In the genomic region with DNA sequence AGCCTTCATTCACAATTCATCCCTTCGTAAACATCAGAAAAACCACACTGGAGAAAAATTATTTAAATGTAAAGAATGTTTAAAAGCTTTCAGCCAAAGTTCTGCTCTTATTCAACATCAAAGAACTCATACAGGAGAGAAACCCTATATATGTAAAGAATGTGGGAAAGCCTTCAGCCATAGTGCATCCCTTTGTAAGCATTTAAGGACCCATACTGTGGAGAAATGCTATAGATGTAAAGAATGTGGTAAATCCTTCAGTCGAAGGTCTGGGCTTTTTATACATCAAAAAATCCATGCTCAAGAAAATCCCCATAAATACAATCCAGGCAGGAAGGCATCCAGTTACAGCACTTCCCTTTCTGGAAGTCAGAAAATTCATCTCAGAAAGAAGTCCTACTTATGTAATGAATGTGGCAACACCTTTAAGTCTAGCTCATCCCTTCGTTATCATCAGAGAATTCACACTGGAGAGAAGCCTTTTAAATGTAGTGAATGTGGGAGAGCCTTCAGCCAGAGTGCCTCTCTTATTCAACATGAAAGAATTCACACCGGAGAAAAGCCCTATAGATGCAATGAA, we compare ENCODE assay signal across 9 cellular contexts. TPM values are rescaled to one million over a fixed set of nuclear protein-coding genes. Genes with fewer than 3 reads are reported as not detected.
DNase-seq lines count a peak whose midpoint lies in the region; ATAC-seq, FAIRE-seq and TF ChIP-seq lines count a peak whose summit lies in the region.
"Not testable (repeated sequence)": the region's sequence is repeated elsewhere in the genome, so short reads cannot be mapped to it uniquely, and the experiment has no call there.
"Had no signal": no experiment of that assay in that cellular context is flagged by ENCODE, and none has a peak within 500 bp of the region (broad histone marks: within the 10 kb centered on the region; RNA-seq: fewer than 3 reads in every experiment).

No MANE protein-coding gene starts in this region.

- in situ Hi-C loops in astrocyte of the spinal cord (cut with HindIII; ENCODE audit: low sequenced_read_pairs): not testable (repeated sequence)

- H3K4me1 Mint-ChIP-seq in Caco-2 (ENCODE audit: low read depth, unreplicated experiment): not testable (repeated sequence)

- H3K9me3 ChIP-seq in Caco-2 (peaks cover 67% of the 10 kb centered on the region), HCT116 (ENCODE audit: control insufficient read depth in 1 of 2, insufficient read depth in 1 of 2, low read depth in 1 of 2, low read length in 2 of 2) (peaks cover 29 to 61% of the 10 kb centered on the region in 2 experiments), PC-3 (ENCODE audit: low read length) (peaks cover 57% of the 10 kb centered on the region), endothelial cell of umbilical vein (replicated peaks; ENCODE audit: control insufficient read depth, insufficient read depth, low read length) (peaks cover 22% of the 10 kb centered on the region), liver (ENCODE audit: control insufficient read depth in 4 of 4, low read length in 3 of 4) (peaks cover 41 to 82% (median 61%) of the 10 kb centered on the region in 4 donors)

- dilution Hi-C loops in endothelial cell of umbilical vein (cut with MboI; ENCODE audit: extremely low pct_ligation_motif_present, low sequenced_read_pairs): not testable (repeated sequence)

- TF ChIP-seq POLR2A in HCT116 (IDR thresholded peaks at IDR 0.05; ENCODE audit: borderline replicate concordance, extremely low read depth, insufficient read depth, insufficient read length); endothelial cell of umbilical vein (IDR thresholded peaks at IDR 0.05; ENCODE audit: low read depth, low read length): not testable (repeated sequence)

- H3K9me3 Mint-ChIP-seq in Caco-2 (ENCODE audit: unreplicated experiment): peaks cover 37% of the 10 kb centered on the region

- not testable (repeated sequence) for H3K27ac ChIP-seq in HCT116 (ENCODE audit: low read depth, low read length); PC-3 (ENCODE audit: low read length); endothelial cell of umbilical vein (ENCODE audit: insufficient read depth, low read depth, low read length); liver (ENCODE audit: low read depth in 1 of 2, low read length in 2 of 2)

- not testable (repeated sequence) for H3K4me1 ChIP-seq in Caco-2; HCT116 (ENCODE audit: control insufficient read depth in 1 of 2, insufficient read depth in 2 of 2, low read length in 2 of 2); PC-3 (ENCODE audit: insufficient read depth, low read length); endothelial cell of umbilical vein (ENCODE audit: control insufficient read depth, extremely low read depth, insufficient read depth, low read length); liver (ENCODE audit: control insufficient read depth in 4 of 4, insufficient read depth in 4 of 4, low read length in 3 of 4)

- not testable (repeated sequence) for H3K27me3 Mint-ChIP-seq in Caco-2 (ENCODE audit: insufficient read depth, unreplicated experiment)

- TF ChIP-seq RAD21 in HCT116 (IDR thresholded peaks at IDR 0.05; ENCODE audit: low read depth); liver (IDR thresholded peaks at IDR 0.05): not testable (repeated sequence)

- FAIRE-seq in bronchial epithelial cell (lab: Jason Lieb, UNC): peak; percentile 86
- not testable (repeated sequence) for FAIRE-seq in endothelial cell of umbilical vein (lab: Jason Lieb, UNC)

- not testable (repeated sequence) for H3K9me1 ChIP-seq in endothelial cell of umbilical vein (replicated peaks; ENCODE audit: control insufficient read depth, extremely low read depth, insufficient read depth, low read length)

- CTCF ChIA-PET in Caco-2 (lab: Charles Lee); HCT116 (lab: Charles Lee); PC-3 (lab: Charles Lee); endothelial cell of umbilical vein (lab: Charles Lee): not testable (repeated sequence)

- RAD21 ChIA-PET in HCT116 (lab: Charles Lee; ENCODE audit: low non-redundant PET in 1 of 2, low total read pairs in 2 of 2, uncharacterized antibody in 2 of 2, unreplicated experiment in 2 of 2): not testable (repeated sequence)

- DNase-seq in Caco-2; HCT116 (ENCODE audit: low read depth, low spot score); PC-3; bronchial epithelial cell (ENCODE audit: low read depth); endothelial cell of umbilical vein (ENCODE audit: low read depth, low spot score): not testable (repeated sequence)
- DNase-seq in astrocyte of the spinal cord (ENCODE audit: low read depth, low spot score): peak; percentile 6

- intact Hi-C loops in Caco-2 (cut with micrococcal nuclease; ENCODE audit: unreplicated experiment); HCT116 (cut with micrococcal nuclease); PC-3 (cut with micrococcal nuclease); endothelial cell of umbilical vein (cut with micrococcal nuclease): not testable (repeated sequence)

- H3K9ac ChIP-seq in HCT116 (ENCODE audit: low read length); PC-3 (ENCODE audit: low read length); endothelial cell of umbilical vein (replicated peaks; ENCODE audit: extremely low read depth, insufficient read depth, low read length); liver (ENCODE audit: low read depth in 1 of 2, low read length in 2 of 2): not testable (repeated sequence)

- H3K36me3 Mint-ChIP-seq in Caco-2 (ENCODE audit: insufficient read depth, unreplicated experiment): peaks cover 78% of the 10 kb centered on the region

- H3K27me3 ChIP-seq in Caco-2 (replicated peaks; ENCODE audit: control insufficient read depth, insufficient read depth, low read length); HCT116 (ENCODE audit: insufficient read depth, low read length); PC-3 (ENCODE audit: low read length); bronchial epithelial cell (ENCODE audit: control insufficient read depth, insufficient read depth, low read length); endothelial cell of umbilical vein (ENCODE audit: control insufficient read depth in 2 of 2, insufficient read depth in 2 of 2, low read length in 2 of 2); liver (ENCODE audit: control insufficient read depth in 4 of 4, insufficient read depth in 4 of 4, low read length in 3 of 4): not testable (repeated sequence)

- not testable (repeated sequence) for H3K4me2 ChIP-seq in HCT116 (ENCODE audit: low read length); PC-3 (ENCODE audit: low read length); endothelial cell of umbilical vein (ENCODE audit: insufficient read depth, low read length)

- TSS peak; percentile 37 for BruUV-seq in Caco-2 (replicated peaks; lab: Mats Ljungman, UMichigan)
- BruUV-seq in HCT116 (replicated peaks; lab: Mats Ljungman, UMichigan): TSS peak; percentile 35
- TSS peak; percentile 25 for BruUV-seq in PC-3 (replicated peaks; lab: Mats Ljungman, UMichigan)
- TSS peak; percentile 10 for BruUV-seq in endothelial cell of umbilical vein (replicated peaks; lab: Mats Ljungman, UMichigan)

- not testable (repeated sequence) for H3K4me3 ChIP-seq in Caco-2 (ENCODE audit: low read depth, low read length); HCT116 (replicated peaks in 1 of 2; ENCODE audit: low read depth in 1 of 2, low read length in 2 of 2); astrocyte of the spinal cord (ENCODE audit: low read depth, low read length); bronchial epithelial cell (ENCODE audit: low read depth, low read length); endothelial cell of umbilical vein (replicated peaks in 1 of 3; ENCODE audit: insufficient read depth in 1 of 3, low read depth in 1 of 3, low read length in 3 of 3)
- peak overlapping the region; percentile 11; the same call in 1 of the 2 replicates for H3K4me3 ChIP-seq in PC-3 (ENCODE audit: low read length)
- H3K4me3 ChIP-seq in liver (ENCODE audit: low read depth in 1 of 3, low read length in 3 of 3): peak overlapping the region in 2 of 3 donors; percentile 3 to 20

- H3F3A ChIP-seq in PC-3 (ENCODE audit: low read length, unreplicated experiment): not testable (repeated sequence)

- not testable (repeated sequence) for H2AFZ ChIP-seq in HCT116 (ENCODE audit: low read depth, low read length, poor library complexity, severe bottlenecking); PC-3 (ENCODE audit: low read length); endothelial cell of umbilical vein (ENCODE audit: low read depth, low read length)

- TF ChIP-seq CTCF in Caco-2 (IDR thresholded peaks at IDR 0.05; ENCODE audit: insufficient read depth in 1 of 2, low read depth in 1 of 2, low read length in 1 of 2, severe bottlenecking in 1 of 2, unreplicated experiment in 1 of 2); HCT116 (IDR thresholded peaks at IDR 0.05 in 2 of 3, conservative IDR thresholded peaks at IDR 0.05 in 1 of 3; ENCODE audit: borderline replicate concordance in 1 of 3, insufficient read depth in 1 of 3, low read depth in 2 of 3, low read length in 2 of 3); PC-3 (conservative IDR thresholded peaks at IDR 0.05; ENCODE audit: low read depth, low read length); astrocyte of the spinal cord (IDR thresholded peaks at IDR 0.05; ENCODE audit: low read depth, low read length); bronchial epithelial cell (IDR thresholded peaks at IDR 0.05; ENCODE audit: insufficient read depth, low read length, severe bottlenecking); endothelial cell of umbilical vein (IDR thresholded peaks at IDR 0.05; ENCODE audit: extremely low read depth in 1 of 2, insufficient read depth in 1 of 2, low read depth in 1 of 2, low read length in 2 of 2); liver (IDR thresholded peaks at IDR 0.05; ENCODE audit: low read depth, low read length, missing input control): not testable (repeated sequence)

- ATAC-seq in HCT116, PC-3: not testable (repeated sequence)

- not testable (repeated sequence) for H4K20me1 ChIP-seq in HCT116 (ENCODE audit: insufficient read depth); PC-3 (ENCODE audit: low read length); endothelial cell of umbilical vein (replicated peaks; ENCODE audit: control insufficient read depth, extremely low read depth, insufficient read depth, low read length)

- H3K4me3 Mint-ChIP-seq in Caco-2 (ENCODE audit: unreplicated experiment): not testable (repeated sequence)

- not testable (repeated sequence) for H3K27ac Mint-ChIP-seq in Caco-2 (ENCODE audit: unreplicated experiment)

- H3K36me3 ChIP-seq in Caco-2 (ENCODE audit: control insufficient read depth, insufficient read depth, low read length); bronchial epithelial cell (ENCODE audit: control insufficient read depth, insufficient read depth, low read length): not testable (repeated sequence)
- H3K36me3 ChIP-seq in HCT116 (ENCODE audit: control insufficient read depth in 1 of 2, insufficient read depth in 2 of 2, low read length in 2 of 2): peaks cover 1 to 57% of the 10 kb centered on the region in 2 experiments
- H3K36me3 ChIP-seq in PC-3 (ENCODE audit: low read depth, low read length): peaks cover 97% of the 10 kb centered on the region
- H3K36me3 ChIP-seq in endothelial cell of umbilical vein (ENCODE audit: control insufficient read depth in 2 of 2, extremely low read depth in 1 of 2, insufficient read depth in 2 of 2, low read length in 2 of 2): peaks cover 3 to 13% of the 10 kb centered on the region in 2 experiments
- peaks cover 8 to 74% (median 63%) of the 10 kb centered on the region in 4 donors for H3K36me3 ChIP-seq in liver (ENCODE audit: control insufficient read depth in 4 of 4, insufficient read depth in 3 of 4, low read depth in 1 of 4, low read length in 3 of 4)

- not testable (repeated sequence) for H3K79me2 ChIP-seq in HCT116 (ENCODE audit: insufficient read depth, low read length); PC-3 (ENCODE audit: low read length); endothelial cell of umbilical vein (ENCODE audit: control insufficient read depth, insufficient read depth, low read length)

- POLR2A ChIA-PET in Caco-2 (lab: Charles Lee); HCT116 (lab: Charles Lee); PC-3 (lab: Charles Lee; ENCODE audit: unreplicated experiment); endothelial cell of umbilical vein (lab: Charles Lee): not testable (repeated sequence)

- H3K9me2 ChIP-seq in HCT116 (ENCODE audit: insufficient read depth); PC-3 (replicated peaks; ENCODE audit: low read length): not testable (repeated sequence)

- WGBS in liver: 95% methylated on average over 4 of the region's 4 CpGs

RNA-seq across cellular contexts. Expression of a gene that starts 12.5 kb away (rescaled TPM):
- 0.29 and 0.35 TPM in 2 replicates for total RNA-seq in Caco-2 (2022)
- total RNA-seq in HCT116 (2021; ENCODE audit: unreplicated experiment): 0.57 TPM
- polyA plus RNA-seq in HCT116 (2012): 0.17 and 0.39 TPM in 2 replicates
- total RNA-seq in PC-3 (2014; rRNA removed): 0.07 TPM in 1 of 2 replicates, not detected in the other
- total RNA-seq in bronchial epithelial cell: 0.53 and 0.90 TPM in 2 replicates
- 0.21 and 0.75 TPM in 2 replicates for total RNA-seq in endothelial cell of umbilical vein
- 0.07 and 0.10 TPM in 2 replicates for polyA plus RNA-seq in endothelial cell of umbilical vein
- 0.21 and 0.25 TPM in 2 replicates for polyA plus RNA-seq in endothelial cell of umbilical vein (2011; cell fraction: cytosol; rRNA removed)
- polyA plus RNA-seq in endothelial cell of umbilical vein (2011; cell fraction: nucleus; rRNA removed): 0.84 and 1.0 TPM in 2 replicates
- polyA plus RNA-seq in endothelial cell of umbilical vein (2012): 0.17 and 0.35 TPM in 2 replicates
- not detected in 2 replicates for polyA minus RNA-seq in endothelial cell of umbilical vein
- not detected for polyA minus RNA-seq in endothelial cell of umbilical vein (2011; cell fraction: cytosol; rRNA and poly(A)+ RNA removed)
- polyA minus RNA-seq in endothelial cell of umbilical vein (2011; cell fraction: nucleus; rRNA and poly(A)+ RNA removed): 0.34 TPM in 1 of 2 replicates, not detected in the other
- under 1 TPM; 0.50 to 0.56 TPM for total RNA-seq in liver
- under 1 TPM; 0.22 to 0.47 TPM for polyA plus RNA-seq in liver

RNA-seq across cellular contexts. Expression of a gene that starts 23.5 kb away (rescaled TPM):
- total RNA-seq in Caco-2 (2022) (21.0 and 22.3 TPM in 2 replicates), HCT116 (2021; ENCODE audit: unreplicated experiment) (11.6 TPM), PC-3 (2014; rRNA removed) (5.9 and 6.2 TPM in 2 replicates), bronchial epithelial cell (7.0 and 9.5 TPM in 2 replicates), endothelial cell of umbilical vein (16.3 and 17.6 TPM in 2 replicates), liver (1 to 10 TPM; 3.6 to 8.3 TPM)
- 2.0 and 4.2 TPM in 2 replicates for polyA plus RNA-seq in HCT116 (2012)
- polyA plus RNA-seq in endothelial cell of umbilical vein (5.5 and 6.3 TPM in 2 replicates), liver (1 to 10 TPM; 1.9 to 4.3 TPM)
- polyA plus RNA-seq in endothelial cell of umbilical vein (2011; cell fraction: cytosol; rRNA removed): 3.5 and 6.2 TPM in 2 replicates
- 44.7 and 50.7 TPM in 2 replicates for polyA plus RNA-seq in endothelial cell of umbilical vein (2011; cell fraction: nucleus; rRNA removed)
- 7.0 and 7.3 TPM in 2 replicates for polyA plus RNA-seq in endothelial cell of umbilical vein (2012)
- polyA minus RNA-seq in endothelial cell of umbilical vein: 5.0 and 8.0 TPM in 2 replicates
- 4.0 TPM for polyA minus RNA-seq in endothelial cell of umbilical vein (2011; cell fraction: cytosol; rRNA and poly(A)+ RNA removed)
- 12.5 and 15.0 TPM in 2 replicates for polyA minus RNA-seq in endothelial cell of umbilical vein (2011; cell fraction: nucleus; rRNA and poly(A)+ RNA removed)

RNA-seq across cellular contexts. Expression of a gene that starts 57.8 kb away (rescaled TPM):
- total RNA-seq in Caco-2 (2022) (0.28 TPM in 1 of 2 replicates, not detected in the other), HCT116 (2021; ENCODE audit: unreplicated experiment) (0.61 TPM), PC-3 (2014; rRNA removed) (not detected in 2 replicates), bronchial epithelial cell (0.26 and 1.3 TPM in 2 replicates), endothelial cell of umbilical vein (0.55 TPM in 1 of 2 replicates, not detected in the other), liver (under 1 TPM; 0.33 to 0.50 TPM)
- polyA plus RNA-seq in HCT116 (2012): not detected in 2 replicates
- polyA plus RNA-seq in endothelial cell of umbilical vein (0.08 and 0.14 TPM in 2 replicates), liver (under 1 TPM; 0.09 to 0.21 TPM)
- polyA plus RNA-seq in endothelial cell of umbilical vein (2011; cell fraction: cytosol; rRNA removed): 0.07 and 0.13 TPM in 2 replicates
- polyA plus RNA-seq in endothelial cell of umbilical vein (2011; cell fraction: nucleus; rRNA removed): 0.26 and 0.39 TPM in 2 replicates
- polyA plus RNA-seq in endothelial cell of umbilical vein (2012): not detected in 2 replicates
- polyA minus RNA-seq in endothelial cell of umbilical vein: not detected in 2 replicates
- polyA minus RNA-seq in endothelial cell of umbilical vein (2011; cell fraction: cytosol; rRNA and poly(A)+ RNA removed): not detected
- 0.19 and 0.38 TPM in 2 replicates for polyA minus RNA-seq in endothelial cell of umbilical vein (2011; cell fraction: nucleus; rRNA and poly(A)+ RNA removed)
- total RNA-seq: CD8-positive, alpha-beta memory T cell; G401 had no signal
- polyA plus RNA-seq: CD8-positive, alpha-beta memory T cell had no signal
